In the genomic region with DNA sequence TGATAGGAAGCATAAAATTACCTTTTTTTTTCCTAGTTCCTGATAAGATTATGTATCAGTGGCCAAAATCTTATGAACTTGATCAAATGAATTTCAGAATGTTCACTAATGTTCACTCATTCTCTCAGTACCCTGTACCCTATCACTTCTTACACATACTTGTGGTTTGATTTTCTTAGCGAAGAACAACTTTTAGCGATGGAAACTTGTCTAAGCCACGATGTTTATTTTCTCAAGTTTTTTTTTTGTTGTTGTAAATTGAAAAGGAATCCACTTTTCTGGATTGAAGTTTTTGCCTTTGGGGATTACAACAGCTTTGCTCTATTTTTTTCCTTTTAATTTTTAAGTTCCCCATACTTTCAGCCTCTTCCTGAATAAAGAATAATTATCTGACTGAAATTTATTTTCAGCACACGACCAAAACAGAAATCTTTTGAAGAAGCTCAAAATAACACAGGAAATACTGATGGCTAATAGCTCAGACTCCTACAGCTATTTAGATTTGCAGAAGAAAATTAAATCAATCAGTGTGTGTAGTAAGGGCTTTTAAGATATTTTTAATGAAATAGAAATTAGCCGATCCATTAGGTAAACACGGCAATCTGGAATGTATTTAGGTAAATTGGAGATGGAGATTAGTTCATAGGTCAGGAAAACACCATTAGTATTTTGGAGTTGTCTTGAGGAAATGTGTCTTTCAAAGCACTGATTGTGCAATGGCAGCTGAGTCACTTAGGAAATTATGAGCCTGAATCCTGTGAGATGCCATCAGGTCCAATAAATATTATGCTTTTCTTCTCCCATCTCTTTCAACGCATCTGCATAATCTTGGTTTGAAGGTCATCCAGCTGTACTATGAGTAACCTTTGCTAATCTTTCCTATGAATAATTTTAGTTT, we compare ENCODE assay signal across 8 cellular contexts.
DNase-seq lines count a peak whose midpoint lies in the region; TF ChIP-seq lines count a peak whose summit lies in the region.

No MANE protein-coding gene starts in this region.

- H3K4me1 ChIP-seq in OCI-LY7 (ENCODE audit: insufficient read depth, low read length, poor library complexity, severe bottlenecking), result no peaks in the 10 kb centered on the region

- no peaks in the 10 kb centered on the region for H4K20me1 ChIP-seq in OCI-LY7 (ENCODE audit: insufficient read depth, low read length)

- POLR2A ChIA-PET in OCI-LY7 (lab: Charles Lee), result no interaction called here

- BruUV-seq in OCI-LY7 (replicated peaks; lab: Mats Ljungman, UMichigan), result no TSS peak

- no peaks in the 10 kb centered on the region for H3K9me2 ChIP-seq in OCI-LY7 (ENCODE audit: insufficient read depth, low read length)

- no peak overlapping the region for H2AFZ ChIP-seq in OCI-LY7 (ENCODE audit: low read length)

- no peak for TF ChIP-seq CTCF in fibroblast of villous mesenchyme (IDR thresholded peaks at IDR 0.05; ENCODE audit: insufficient read depth, low read depth, low read length)
- no peak for TF ChIP-seq CTCF in OCI-LY7 (conservative IDR thresholded peaks at IDR 0.05; ENCODE audit: low read length)

- CTCF ChIA-PET in OCI-LY7 (lab: Charles Lee; ENCODE audit: unreplicated experiment), result no interaction called here

- intact Hi-C loops in OCI-LY7 (cut with micrococcal nuclease; ENCODE audit: unreplicated experiment), result no loop called here

- H3K79me2 ChIP-seq in OCI-LY7 (ENCODE audit: insufficient read depth, low read depth, low read length), result no peaks in the 10 kb centered on the region

- DNase-seq in GM03348 (ENCODE audit: low spot score) (peak; percentile 67), RPMI7951 (ENCODE audit: low read depth) (peak; percentile 82), fibroblast of villous mesenchyme (ENCODE audit: low read depth) (peak; percentile 96), skeletal muscle cell (ENCODE audit: low read depth) (peak; percentile 68), OCI-LY7 (ENCODE audit: low spot score) (no peak), NCI-H446 treated with DMSO at 0.1 percent for 48 hours (lab: John Stamatoyannopoulos, UW) (no peak)
- DNase-seq in effector CD4-positive, alpha-beta T cell, result no peak
- no peak for DNase-seq in stimulated activated CD4-positive, alpha-beta T cell treated with anti-CD3 and anti-CD28 coated beads, Interleukin-4, amount 100 ng/mL, for 4 hours

- no peaks in the 10 kb centered on the region for H3K9me3 ChIP-seq in OCI-LY7 (ENCODE audit: low read length)

- H3K36me3 ChIP-seq in OCI-LY7 (ENCODE audit: insufficient read depth, low read length), result no peaks in the 10 kb centered on the region

- H3K4me3 ChIP-seq in fibroblast of villous mesenchyme (ENCODE audit: low read depth, low read length) (no peak overlapping the region), skeletal muscle cell (ENCODE audit: low read depth, low read length) (no peak overlapping the region), OCI-LY7 (ENCODE audit: low read depth, low read length, poor library complexity, severe bottlenecking) (no peak overlapping the region)

- no peak overlapping the region for H3K27ac ChIP-seq in OCI-LY7 (ENCODE audit: low read depth, low read length, poor library complexity, severe bottlenecking)

- no peak overlapping the region for H3K4me2 ChIP-seq in OCI-LY7 (ENCODE audit: low read length)

Comparison
In these comparisons a context has a peak if more than half of its experiments do, and no peak if none do; other contexts are left out.
1. DNase-seq: peak in GM03348 (single experiment), RPMI7951 (single experiment), fibroblast of villous mesenchyme (single experiment) and skeletal muscle cell (single experiment); none in OCI-LY7 (single experiment), effector CD4-positive, alpha-beta T cell (single experiment), NCI-H446 treated with DMSO at 0.1 percent for 48 hours (single experiment) and stimulated activated CD4-positive, alpha-beta T cell treated with anti-CD3 and anti-CD28 coated beads, Interleukin-4, amount 100 ng/mL, for 4 hours (0 of 2).